ENCODE assay signal across 8 cellular contexts in the genomic region with DNA sequence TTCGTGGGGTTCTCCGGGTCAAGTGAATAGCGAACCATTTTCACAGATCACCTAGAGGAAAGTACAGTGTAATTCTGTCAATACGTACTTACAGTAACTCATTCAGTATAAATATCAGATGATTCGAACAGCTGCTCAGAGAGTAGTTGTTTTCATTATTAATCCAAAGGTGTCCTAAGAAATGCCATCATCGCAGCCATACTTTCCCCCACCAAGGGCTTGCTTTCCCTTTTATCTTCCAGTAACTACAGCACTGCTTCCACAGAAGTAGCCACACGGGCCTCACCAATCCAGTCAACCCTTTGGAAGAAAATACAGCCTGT. TPM values are rescaled to one million over a fixed set of nuclear protein-coding genes. Genes with fewer than 3 reads are reported as not detected.
DNase-seq lines count a peak whose midpoint lies in the region; ATAC-seq and TF ChIP-seq lines count a peak whose summit lies in the region.

No MANE protein-coding gene starts in this region.

- H3K4me3 ChIP-seq in esophagus squamous epithelium: peak overlapping the region; percentile 77 to 92 (median 89)
- H3K4me3 ChIP-seq in prostate gland: peak overlapping the region; percentile 76 to 95

- H3K9me3 ChIP-seq in ES-I3 (ENCODE audit: control insufficient read depth, insufficient read depth, low read length) (no peaks in the 10 kb centered on the region), esophagus squamous epithelium (no peaks in the 10 kb centered on the region), prostate gland (no peaks in the 10 kb centered on the region)

- H3K4me1 ChIP-seq in ES-I3 (ENCODE audit: insufficient read depth, low read length) (peaks cover 14% of the 10 kb centered on the region), esophagus squamous epithelium (peaks cover 0 to 51% (median 30%) of the 10 kb centered on the region in 3 donors), prostate gland (replicated peaks) (peaks cover 4% of the 10 kb centered on the region)

- ATAC-seq in GM18502 (IDR thresholded peaks at IDR 0.05; ENCODE audit: poor library complexity, unreplicated experiment): no peak

- no peak for TF ChIP-seq CTCF in RWPE1 (conservative IDR thresholded peaks at IDR 0.05; ENCODE audit: low read depth)
- no peak for TF ChIP-seq CTCF in esophagus squamous epithelium (IDR thresholded peaks at IDR 0.05)
- TF ChIP-seq CTCF in prostate gland (IDR thresholded peaks at IDR 0.05): no peak

- no peaks in the 10 kb centered on the region for H3K27me3 ChIP-seq in esophagus squamous epithelium
- no peaks in the 10 kb centered on the region for H3K27me3 ChIP-seq in prostate gland (replicated peaks; ENCODE audit: insufficient read depth)

- POLR2A ChIA-PET in RWPE1 (lab: Yijun Ruan, JAX; ENCODE audit: low non-redundant PET): no interaction called here

- TF ChIP-seq POLR2A in esophagus squamous epithelium (IDR thresholded peaks at IDR 0.05) (no peak), prostate gland (IDR thresholded peaks at IDR 0.05) (no peak)

- DNase-seq in RWPE1 (ENCODE audit: low spot score) (no peak), esophagus squamous epithelium (lab: John Stamatoyannopoulos, UW) (no peak), prostate gland (ENCODE audit: low spot score) (no peak), NK-92 (lab: John Stamatoyannopoulos, UW; ENCODE audit: unreplicated experiment) (no peak), NCI-H774 (lab: John Stamatoyannopoulos, UW) (no peak)
- no peak for DNase-seq in activated CD4-positive, alpha-beta T cell treated with anti-CD3 and anti-CD28 coated beads for 48 hours

- intact Hi-C loops in esophagus squamous epithelium (cut with DNase I) (no loop called here), prostate gland (cut with DNase I) (loop anchor here (10.0 kb wide), 1 partner anchor 793 kb away; a partner anchor contains a TSS)

- 12 to 14% methylated on average over 7 of the region's 7 CpGs for WGBS in esophagus squamous epithelium, 2 donors
- 16% methylated on average over 7 of the region's 7 CpGs for WGBS in prostate gland

- peak overlapping the region; percentile 92 for H3K9ac ChIP-seq in ES-I3 (ENCODE audit: low read depth, low read length)

- CTCF ChIA-PET in RWPE1 (lab: Yijun Ruan, JAX): interaction anchor here (0.6 kb wide), 1 partner anchor 449 kb away, joined by 5 read pairs; no protein-coding TSS in a partner anchor

- H3K27ac ChIP-seq in RWPE1: peak overlapping the region; percentile 91
- H3K27ac ChIP-seq in esophagus squamous epithelium: peak overlapping the region; percentile 93 to 98 (median 96)
- H3K27ac ChIP-seq in prostate gland: peak overlapping the region; percentile 88

- peaks cover 25% of the 10 kb centered on the region for H3K36me3 ChIP-seq in ES-I3 (ENCODE audit: insufficient read depth, low read length)
- peaks cover 8 to 40% (median 21%) of the 10 kb centered on the region in 3 donors for H3K36me3 ChIP-seq in esophagus squamous epithelium
- no peaks in the 10 kb centered on the region for H3K36me3 ChIP-seq in prostate gland

RNA-seq across cellular contexts. Expression of a gene that starts 0.8 kb away (rescaled TPM):
- total RNA-seq in esophagus squamous epithelium (1,000 to 10,000 TPM in 3 of 4 donors, 100 to 1,000 TPM in 1; 539 to 2,824 (median 1,781) TPM), prostate gland (1,000 to 10,000 TPM in 1 of 2 donors, 100 to 1,000 TPM in 1; 950 to 1,861 TPM)

RNA-seq across cellular contexts. Expression of a gene that starts 4.5 kb away (rescaled TPM):
- total RNA-seq in esophagus squamous epithelium (10 to 100 TPM; 13.6 to 25.6 (median 19.6) TPM), prostate gland (10 to 100 TPM; 37.1 to 56.6 TPM)

RNA-seq across cellular contexts. Expression of a gene that starts 31.1 kb away (rescaled TPM):
- total RNA-seq in esophagus squamous epithelium (10 to 100 TPM; 23.9 to 63.7 (median 55.1) TPM), prostate gland (10 to 100 TPM; 64.7 to 66.7 TPM)
